8 cellular contexts compared by ENCODE assay signal in the genomic region with DNA sequence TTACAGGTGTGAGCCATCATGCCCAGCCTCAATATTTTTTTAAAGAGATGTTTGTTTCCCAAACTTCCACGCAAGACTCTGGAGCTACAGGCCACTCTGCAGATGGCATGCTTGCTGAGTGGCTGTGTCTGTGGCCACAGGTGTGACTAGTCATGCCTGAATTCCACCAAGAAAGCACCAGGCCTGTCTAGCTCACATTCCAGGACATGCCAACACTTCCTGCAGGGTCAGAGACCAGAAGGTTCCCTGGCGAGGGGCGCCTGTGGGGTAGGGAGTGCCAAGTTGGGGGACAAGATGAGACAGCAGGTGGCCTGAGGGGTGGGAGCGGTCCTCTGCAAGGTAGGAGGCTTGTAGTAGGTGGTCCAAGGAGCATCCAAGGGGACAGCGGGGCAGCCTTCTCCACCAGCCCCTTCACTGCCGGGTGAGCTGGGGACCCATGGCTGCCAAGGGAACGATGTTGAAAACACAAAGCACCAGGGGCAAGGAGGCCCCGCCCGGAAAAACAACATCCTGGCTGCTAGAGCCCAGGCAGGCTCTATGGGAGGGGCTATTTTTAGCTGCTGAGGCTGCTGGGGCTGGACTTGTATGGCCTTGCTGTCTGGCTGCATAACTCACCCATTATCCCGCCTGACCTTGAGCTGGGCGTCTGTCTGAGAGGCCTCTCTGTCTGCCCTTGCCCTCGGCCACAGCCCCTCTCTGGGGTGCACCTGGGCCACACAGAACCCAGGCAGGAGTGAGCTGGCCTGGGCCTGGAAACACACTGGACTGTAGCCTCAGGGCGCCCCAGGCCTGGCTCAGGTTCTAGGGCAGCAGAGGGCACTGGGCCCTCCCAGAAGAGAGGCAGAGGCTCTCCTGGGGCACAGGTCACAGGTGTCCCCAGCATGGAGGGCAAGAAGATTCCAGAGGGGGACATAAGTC. TPM values are rescaled to one million over a fixed set of nuclear protein-coding genes. Genes with fewer than 3 reads are reported as not detected.
DNase-seq lines count a peak whose midpoint lies in the region; ATAC-seq, FAIRE-seq and TF ChIP-seq lines count a peak whose summit lies in the region.

No MANE protein-coding gene starts in this region.

- no peaks in the 10 kb centered on the region for H3K9me3 Mint-ChIP-seq in astrocyte (ENCODE audit: unreplicated experiment)

- no peaks in the 10 kb centered on the region for H3F3A ChIP-seq in PC-3 (ENCODE audit: low read length, unreplicated experiment)

- H3K79me2 ChIP-seq in PC-3 (ENCODE audit: low read length) (peaks cover 21% of the 10 kb centered on the region), astrocyte (ENCODE audit: insufficient read depth, low read length) (no peaks in the 10 kb centered on the region), hepatocyte (no peaks in the 10 kb centered on the region)

- H2AFZ ChIP-seq in PC-3 (ENCODE audit: low read length), result peak overlapping the region; percentile 42; the same call in 1 of the 2 replicates
- peak overlapping the region; percentile 59 for H2AFZ ChIP-seq in astrocyte (ENCODE audit: low read depth, low read length)
- H2AFZ ChIP-seq in hepatocyte, result no peak overlapping the region

- H3K9me3 ChIP-seq in PC-3 (ENCODE audit: low read length) (no peaks in the 10 kb centered on the region), astrocyte (ENCODE audit: insufficient read depth, low read depth, low read length) (no peaks in the 10 kb centered on the region), hepatocyte (ENCODE audit: low read depth) (no peaks in the 10 kb centered on the region)

- peak; percentile 16 for ATAC-seq in PC-3
- ATAC-seq in GM19455 (IDR thresholded peaks at IDR 0.05; ENCODE audit: unreplicated experiment), result no peak

- peaks cover 2% of the 10 kb centered on the region for H3K36me3 Mint-ChIP-seq in astrocyte (ENCODE audit: low read depth, unreplicated experiment)

- H3K4me1 Mint-ChIP-seq in astrocyte (ENCODE audit: low read depth, unreplicated experiment), result peaks cover 13% of the 10 kb centered on the region

- no peak overlapping the region for H3K4me3 ChIP-seq in PC-3 (ENCODE audit: low read length)
- peak overlapping the region; percentile 5 for H3K4me3 ChIP-seq in astrocyte (ENCODE audit: insufficient read depth, low read depth, low read length)
- no peak overlapping the region for H3K4me3 ChIP-seq in hepatocyte

- H3K9me2 ChIP-seq in PC-3 (replicated peaks; ENCODE audit: low read length), result no peaks in the 10 kb centered on the region
- no peaks in the 10 kb centered on the region for H3K9me2 ChIP-seq in hepatocyte (replicated peaks; ENCODE audit: insufficient read depth)

- no peak overlapping the region for H3K4me3 Mint-ChIP-seq in astrocyte (ENCODE audit: unreplicated experiment)

- CTCF ChIA-PET in PC-3 (lab: Charles Lee), result interaction anchor here (0.6 kb wide), 1 partner anchor 17 kb away, joined by 3 read pairs; the partner anchor contains the start of gene WBP2

- peaks cover 36% of the 10 kb centered on the region for H3K4me1 ChIP-seq in PC-3 (ENCODE audit: insufficient read depth, low read length)
- peaks cover 43% of the 10 kb centered on the region for H3K4me1 ChIP-seq in astrocyte (ENCODE audit: insufficient read depth, low read length)
- H3K4me1 ChIP-seq in hepatocyte (ENCODE audit: insufficient read depth), result peaks cover 22% of the 10 kb centered on the region

- peak overlapping the region; percentile 38 for H3K4me2 ChIP-seq in PC-3 (ENCODE audit: low read length)
- peak overlapping the region; percentile 60 for H3K4me2 ChIP-seq in astrocyte (ENCODE audit: low read length)
- no peak overlapping the region for H3K4me2 ChIP-seq in hepatocyte

- H3K9ac ChIP-seq in PC-3 (ENCODE audit: low read length) (no peak overlapping the region), astrocyte (ENCODE audit: low read length) (peak overlapping the region; percentile 56)

- DNase-seq in Daoy (ENCODE audit: low read depth) (peak; percentile 78), PC-3 (peak; percentile 80), astrocyte (ENCODE audit: low read depth) (peak; percentile 56), hepatocyte (ENCODE audit: low spot score) (peak; percentile 86), NCI-H2107 (lab: John Stamatoyannopoulos, UW) (no peak), GM19238 (ENCODE audit: insufficient read length, low spot score) (no peak)
- DNase-seq in stimulated activated naive CD4-positive, alpha-beta T cell (lab: John Stamatoyannopoulos, UW), result peak in 5 of 6 experiments; percentile 26 to 71 (median 52)

- intact Hi-C loops in PC-3 (cut with micrococcal nuclease), result no loop called here

- no TSS peak for BruUV-seq in PC-3 (replicated peaks; lab: Mats Ljungman, UMichigan)

- TF ChIP-seq CTCF in PC-3 (conservative IDR thresholded peaks at IDR 0.05; ENCODE audit: low read depth, low read length) (no peak), astrocyte (IDR thresholded peaks at IDR 0.05; ENCODE audit: insufficient read depth, low read depth, low read length) (no peak), hepatocyte (IDR thresholded peaks at IDR 0.05; ENCODE audit: poor library complexity) (no peak)

- H3K27ac Mint-ChIP-seq in astrocyte (ENCODE audit: unreplicated experiment), result peak overlapping the region; percentile 85

- H3K27me3 Mint-ChIP-seq in astrocyte (ENCODE audit: low read depth, unreplicated experiment), result no peaks in the 10 kb centered on the region

- H3K27me3 ChIP-seq in PC-3 (ENCODE audit: low read length) (no peaks in the 10 kb centered on the region), astrocyte (ENCODE audit: insufficient read depth, low read length) (no peaks in the 10 kb centered on the region), hepatocyte (no peaks in the 10 kb centered on the region)

- H3K36me3 ChIP-seq in PC-3 (ENCODE audit: low read depth, low read length) (peaks cover 3% of the 10 kb centered on the region; the same call in 1 of the 2 replicates), astrocyte (ENCODE audit: insufficient read depth, low read length) (no peaks in the 10 kb centered on the region), hepatocyte (replicated peaks; ENCODE audit: insufficient read depth, low read depth) (no peaks in the 10 kb centered on the region)

- H3K27ac ChIP-seq in PC-3 (ENCODE audit: low read length) (peak overlapping the region; percentile 62), astrocyte (ENCODE audit: low read depth, low read length) (peak overlapping the region; percentile 52), hepatocyte (peak overlapping the region; percentile 79)

- FAIRE-seq in astrocyte (lab: Jason Lieb, UNC), result no peak

- H4K20me1 ChIP-seq in PC-3 (ENCODE audit: low read length), result no peaks in the 10 kb centered on the region
- H4K20me1 ChIP-seq in astrocyte (ENCODE audit: insufficient read depth, low read length), result peaks cover 4% of the 10 kb centered on the region
- no peaks in the 10 kb centered on the region for H4K20me1 ChIP-seq in hepatocyte (ENCODE audit: insufficient read depth, poor library complexity, severe bottlenecking)

- POLR2A ChIA-PET in PC-3 (lab: Charles Lee; ENCODE audit: unreplicated experiment), result interaction anchor here (0.6 to 1.1 kb wide), 3 partner anchors 9 to 93 kb away, joined by 5 to 29 read pairs (median 8); partner anchors contain the start of gene WBP2

- 66% methylated on average over 13 of the region's 13 CpGs for WGBS in hepatocyte (ENCODE audit: low lambda C conversion rate, missing lambda C conversion rate)

RNA-seq across cellular contexts. Expression of gene TRIM47, which starts 5.7 kb away (rescaled TPM):
- 14.4 and 15.2 TPM in 2 replicates for total RNA-seq in Daoy (2014; rRNA removed; shearing (Covaris generic))
- total RNA-seq in PC-3 (2014; rRNA removed), result 73.7 and 109 TPM in 2 replicates
- 5.6 and 5.9 TPM in 2 replicates for total RNA-seq in astrocyte
- 13.0 and 15.5 TPM in 2 replicates for total RNA-seq in hepatocyte
- polyA plus RNA-seq in hepatocyte, result 36.9 and 42.9 TPM in 2 replicates

RNA-seq across cellular contexts. Expression of gene WBP2, which starts 17.6 kb away (rescaled TPM):
- total RNA-seq in Daoy (2014; rRNA removed; shearing (Covaris generic)), result 17.8 and 21.8 TPM in 2 replicates
- 49.7 and 51.8 TPM in 2 replicates for total RNA-seq in PC-3 (2014; rRNA removed)
- 65.6 and 72.6 TPM in 2 replicates for total RNA-seq in astrocyte
- 22.8 and 29.0 TPM in 2 replicates for total RNA-seq in hepatocyte
- 129 and 143 TPM in 2 replicates for polyA plus RNA-seq in hepatocyte

RNA-seq across cellular contexts. Expression of gene TRIM65, which starts 24.1 kb away (rescaled TPM):
- total RNA-seq in Daoy (2014; rRNA removed; shearing (Covaris generic)), result 15.6 and 24.1 TPM in 2 replicates
- 32.3 and 48.9 TPM in 2 replicates for total RNA-seq in PC-3 (2014; rRNA removed)
- 15.4 and 20.1 TPM in 2 replicates for total RNA-seq in astrocyte
- 10.9 and 12.5 TPM in 2 replicates for total RNA-seq in hepatocyte
- 10.7 and 16.8 TPM in 2 replicates for polyA plus RNA-seq in hepatocyte

RNA-seq across cellular contexts. Expression of gene UNC13D, which starts 28.5 kb away (rescaled TPM):
- 0.06 and 0.86 TPM in 2 replicates for total RNA-seq in Daoy (2014; rRNA removed; shearing (Covaris generic))
- total RNA-seq in PC-3 (2014; rRNA removed) (43.9 and 53.8 TPM in 2 replicates), astrocyte (2.5 and 2.7 TPM in 2 replicates), hepatocyte (2.2 and 4.3 TPM in 2 replicates)
- 8.8 and 10.1 TPM in 2 replicates for polyA plus RNA-seq in hepatocyte

RNA-seq across cellular contexts. Expression of gene MRPL38, which starts 32.0 kb away (rescaled TPM):
- total RNA-seq in Daoy (2014; rRNA removed; shearing (Covaris generic)), result 27.7 and 34.8 TPM in 2 replicates
- 74.5 and 124 TPM in 2 replicates for total RNA-seq in PC-3 (2014; rRNA removed)
- 58.9 and 65.6 TPM in 2 replicates for total RNA-seq in astrocyte
- 40.4 and 50.2 TPM in 2 replicates for total RNA-seq in hepatocyte
- polyA plus RNA-seq in hepatocyte, result 124 and 134 TPM in 2 replicates

Comparison
In these comparisons a context has a peak if more than half of its experiments do, and no peak if none do; other contexts are left out.
1. DNase-seq: peak in Daoy (single experiment), PC-3 (single experiment), astrocyte (single experiment), hepatocyte (single experiment) and stimulated activated naive CD4-positive, alpha-beta T cell (5 of 6); none in NCI-H2107 (single experiment) and GM19238 (single experiment).
2. Peak in every context shown above with its lines, with median percentiles within 50 percentile points of each other: H3K27ac ChIP-seq.